Comparison of ENCODE assay signal across 18 cellular contexts in genomic region chr6:40763001-40763400, GRCh38.
DNase-seq lines count a peak whose midpoint lies in the region; FAIRE-seq and TF ChIP-seq lines count a peak whose summit lies in the region.
"Had no signal": no experiment of that assay in that cellular context is flagged by ENCODE, and none has a peak within 500 bp of the region (broad histone marks: within the 10 kb centered on the region; RNA-seq: fewer than 3 reads in every experiment).

No MANE protein-coding gene starts in this region.

- intact Hi-C loops in colonic mucosa (cut with DNase I) = no loop called here

- peaks cover 5% of the 10 kb centered on the region for H3K27me3 Mint-ChIP-seq in mesothelial cell of epicardium (ENCODE audit: low read depth)
- peaks cover 5 to 16% of the 10 kb centered on the region in 2 donors for H3K27me3 Mint-ChIP-seq in CD8-positive, alpha-beta memory T cell

- TF ChIP-seq CTCF in colonic mucosa (IDR thresholded peaks at IDR 0.05) (peak; percentile 23), right atrium auricular region (IDR thresholded peaks at IDR 0.05) (no peak), mesothelial cell of epicardium (IDR thresholded peaks at IDR 0.05; ENCODE audit: unreplicated experiment) (no peak)

- H3K4me1 Mint-ChIP-seq in mesothelial cell of epicardium = no peaks in the 10 kb centered on the region
- no peaks in the 10 kb centered on the region for H3K4me1 Mint-ChIP-seq in CD8-positive, alpha-beta memory T cell

- H3K4me1 ChIP-seq in colonic mucosa (no peaks in the 10 kb centered on the region), right atrium auricular region (no peaks in the 10 kb centered on the region), small intestine (ENCODE audit: control insufficient read depth in 2 of 2, insufficient read depth in 1 of 2, low read depth in 1 of 2, low read length in 1 of 2) (no peaks in the 10 kb centered on the region)
- H3K4me1 ChIP-seq in CD8-positive, alpha-beta memory T cell (ENCODE audit: insufficient read depth, low read length) = no peaks in the 10 kb centered on the region
- H3K4me1 ChIP-seq: Caco-2 had no signal

- no peak overlapping the region for H3K9ac ChIP-seq in colonic mucosa (ENCODE audit: low read depth in 2 of 2, low read length in 2 of 2)

- no peaks in the 10 kb centered on the region for H3K9me3 ChIP-seq in colonic mucosa
- H3K9me3 ChIP-seq in right atrium auricular region = no peaks in the 10 kb centered on the region
- H3K9me3 ChIP-seq in small intestine (ENCODE audit: control insufficient read depth, low read depth) = no peaks in the 10 kb centered on the region
- no peaks in the 10 kb centered on the region for H3K9me3 ChIP-seq in CD8-positive, alpha-beta memory T cell (ENCODE audit: low read length)
- H3K9me3 ChIP-seq: Caco-2 had no signal

- H3K4me3 Mint-ChIP-seq in mesothelial cell of epicardium = no peak overlapping the region
- H3K4me3 Mint-ChIP-seq in CD8-positive, alpha-beta memory T cell = no peak overlapping the region
- H3K4me3 Mint-ChIP-seq: H9 had no signal

- H3K9me3 Mint-ChIP-seq in mesothelial cell of epicardium = no peaks in the 10 kb centered on the region
- no peaks in the 10 kb centered on the region for H3K9me3 Mint-ChIP-seq in CD8-positive, alpha-beta memory T cell
- H3K9me3 Mint-ChIP-seq: H9 had no signal

- no peaks in the 10 kb centered on the region for H3K36me3 Mint-ChIP-seq in mesothelial cell of epicardium
- H3K36me3 Mint-ChIP-seq in CD8-positive, alpha-beta memory T cell = no peaks in the 10 kb centered on the region

- H3K27ac ChIP-seq in colonic mucosa (no peak overlapping the region), right atrium auricular region (peak overlapping the region; percentile 6 to 45), small intestine (ENCODE audit: low read depth in 1 of 2, low read length in 1 of 2) (no peak overlapping the region)
- H3K27ac ChIP-seq in CD8-positive, alpha-beta memory T cell (ENCODE audit: low read depth, low read length) = no peak overlapping the region

- WGBS in small intestine, 3 donors = 15 to 60% (median 34%) methylated on average over 5 of the region's 5 CpGs

- H3K36me3 ChIP-seq in colonic mucosa (no peaks in the 10 kb centered on the region), right atrium auricular region (no peaks in the 10 kb centered on the region), small intestine (ENCODE audit: control insufficient read depth in 2 of 2, insufficient read depth in 2 of 2, low read length in 2 of 2) (no peaks in the 10 kb centered on the region)
- H3K36me3 ChIP-seq in CD8-positive, alpha-beta memory T cell (ENCODE audit: insufficient read depth, low read length) = no peaks in the 10 kb centered on the region

- DNase-seq in LoVo (ENCODE audit: low spot score) (peak; percentile 14), colonic mucosa (peak; percentile 44), right atrium auricular region (ENCODE audit: low spot score) (peak; percentile 67), small intestine (peak; percentile 88), ureter (ENCODE audit: low spot score) (no peak), mesothelial cell of epicardium (ENCODE audit: low spot score in 2 of 2, unreplicated experiment in 2 of 2) (no peak)
- DNase-seq in activated effector memory CD4-positive, alpha-beta T cell treated with anti-CD3 and anti-CD28 coated beads, Interleukin-2, amount 50 U/mL, for 16 hours = no peak
- no peak for DNase-seq in CD8-positive, alpha-beta memory T cell
- DNase-seq: Caco-2, H9, IMR-90, Kasumi-1, NCI-H1417 treated with DMSO at 0.1 percent for 48 hours, NCI-H2029, NCI-H748 treated with DMSO at 0.1 percent for 48 hours, SHP77 treated with DMSO at 0.1 percent for 48 hours had no signal

- POLR2A ChIA-PET in CD8-positive, alpha-beta memory T cell (lab: Charles Lee) = no interaction called here

- H3K27me3 ChIP-seq in colonic mucosa = no peaks in the 10 kb centered on the region
- no peaks in the 10 kb centered on the region for H3K27me3 ChIP-seq in right atrium auricular region
- no peaks in the 10 kb centered on the region for H3K27me3 ChIP-seq in small intestine (ENCODE audit: control insufficient read depth in 2 of 2, insufficient read depth in 2 of 2, low read length in 2 of 2)
- H3K27me3 ChIP-seq in CD8-positive, alpha-beta memory T cell (ENCODE audit: insufficient read depth, low read length, poor library complexity, severe bottlenecking) = no peaks in the 10 kb centered on the region

- no peak overlapping the region for H3K27ac Mint-ChIP-seq in mesothelial cell of epicardium
- H3K27ac Mint-ChIP-seq in CD8-positive, alpha-beta memory T cell = peak overlapping the region in 1 of 8 donors; percentile 42
- H3K27ac Mint-ChIP-seq: H9 had no signal

- H3K4me3 ChIP-seq in colonic mucosa (no peak overlapping the region), right atrium auricular region (no peak overlapping the region), small intestine (ENCODE audit: low read depth in 1 of 2, low read length in 2 of 2) (no peak overlapping the region)
- no peak overlapping the region for H3K4me3 ChIP-seq in CD8-positive, alpha-beta memory T cell (ENCODE audit: low read length)

- CTCF ChIA-PET in CD8-positive, alpha-beta memory T cell (lab: Charles Lee) = no interaction called here

- FAIRE-seq in small intestine (lab: Jason Lieb, UNC) = no peak
- FAIRE-seq: GM19239, RCC 7860 had no signal

Comparison
In these comparisons a context has a peak if more than half of its experiments do, and no peak if none do; other contexts are left out.
1. DNase-seq: peak in LoVo (single experiment), colonic mucosa (single experiment), right atrium auricular region (single experiment) and small intestine (single experiment); none in ureter (single experiment), activated effector memory CD4-positive, alpha-beta T cell treated with anti-CD3 and anti-CD28 coated beads, Interleukin-2, amount 50 U/mL, for 16 hours (single experiment), mesothelial cell of epicardium (0 of 2) and CD8-positive, alpha-beta memory T cell (0 of 5).
2. H3K27ac ChIP-seq: peak in right atrium auricular region (2 of 2); none in colonic mucosa (single experiment), small intestine (0 of 2) and CD8-positive, alpha-beta memory T cell (single experiment).